Comparison of ENCODE assay signal across 8 cellular contexts in genomic region chr11:65662802-65663633, GRCh38. TPM values are rescaled to one million over a fixed set of nuclear protein-coding genes. Genes with fewer than 3 reads are reported as not detected.
DNase-seq lines count a peak whose midpoint lies in the region; ATAC-seq and TF ChIP-seq lines count a peak whose summit lies in the region.

TSS of gene RELA (minus strand) at chr11:65662916. CDS start at chr11:65662832, 84 bp downstream.

- DNase-seq in AG09319 (ENCODE audit: extremely low read depth, low read depth): peak; percentile 90
- peak; percentile 68 for DNase-seq in NCI-H345 treated with DMSO at 0.1 percent for 48 hours (lab: John Stamatoyannopoulos, UW; ENCODE audit: unreplicated experiment)
- DNase-seq in activated CD4-positive, alpha-beta T cell treated with anti-CD3 and anti-CD28 coated beads for 24 hours (ENCODE audit: low read depth in 2 of 2): peak; percentile 77 to 81
- DNase-seq in chondrocyte (ENCODE audit: low spot score): peak; percentile 97
- DNase-seq in kidney tubule cell (ENCODE audit: low spot score): peak; percentile 96
- DNase-seq in stimulated activated CD4-positive, alpha-beta T cell treated with anti-CD3 and anti-CD28 coated beads, Interleukin-1b, Interleukin-23, amount 100 ng/mL, for 24 hours (ENCODE audit: low read depth in 4 of 4, low spot score in 1 of 4): peak; percentile 66 to 87 (median 78)

- peaks cover 18% of the 10 kb centered on the region for H3K36me3 Mint-ChIP-seq in chondrocyte (ENCODE audit: low read depth)

- no peaks in the 10 kb centered on the region for H3K27me3 Mint-ChIP-seq in chondrocyte (ENCODE audit: low read depth)

- peaks cover 17% of the 10 kb centered on the region for H3K4me1 Mint-ChIP-seq in chondrocyte (ENCODE audit: low read depth)

- H3K27ac Mint-ChIP-seq in chondrocyte (ENCODE audit: unreplicated experiment): peak within 1 kb of the TSS; percentile 97

- H3K4me3 Mint-ChIP-seq in chondrocyte (ENCODE audit: unreplicated experiment): peak within 1 kb of the TSS; percentile 82

- ATAC-seq in GM18907 (IDR thresholded peaks at IDR 0.05; ENCODE audit: unreplicated experiment): peak; percentile 83
- ATAC-seq in HG03139 (IDR thresholded peaks at IDR 0.05; ENCODE audit: unreplicated experiment): peak; percentile 78

- no peak for TF ChIP-seq CTCF in AG09319 (IDR thresholded peaks at IDR 0.05; ENCODE audit: low read depth, low read length)
- TF ChIP-seq CTCF in chondrocyte (IDR thresholded peaks at IDR 0.05): no peak

- H3K9me3 Mint-ChIP-seq in chondrocyte (ENCODE audit: low read depth): no peaks in the 10 kb centered on the region

RNA-seq across cellular contexts. Expression of gene RELA, which starts in this region (rescaled TPM):
- total RNA-seq in chondrocyte: 65.3 to 73.6 TPM (median 72.7 TPM) in 3 replicates

Comparison
In these comparisons a context has a peak if more than half of its experiments do, and no peak if none do; other contexts are left out.
1. Peak in every context shown above with its lines: DNase-seq and ATAC-seq.